2 cellular contexts compared by ENCODE assay signal in the genomic region with DNA sequence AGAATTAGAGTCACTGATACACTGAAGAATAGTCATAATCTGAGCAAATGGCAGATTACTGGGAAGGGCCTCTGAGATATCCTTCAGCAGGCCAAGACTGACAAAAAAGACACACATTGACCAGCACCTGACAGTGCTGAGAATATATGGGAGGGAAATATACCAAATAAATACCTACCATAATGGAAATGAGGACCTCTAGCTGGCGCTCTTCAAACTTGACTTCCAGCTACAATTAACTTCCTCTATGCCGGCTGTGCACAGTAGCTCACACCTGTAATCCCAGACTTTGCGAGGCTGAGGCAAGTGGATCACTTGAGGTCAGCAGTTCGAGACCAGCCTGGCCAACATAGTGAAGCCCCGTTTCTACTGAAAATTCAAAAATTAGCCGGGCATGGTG.
TF ChIP-seq lines count a peak whose summit lies in the region.

No MANE protein-coding gene starts in this region.

TF ChIP-seq in HCT116, 20 proteins besides CTCF, POLR2A, EP300 and RAD21 (continued from another document):
- no peak for TF ChIP-seq SIN3A (IDR thresholded peaks at IDR 0.05; ENCODE audit: low read depth)
- TF ChIP-seq FOSL1 (IDR thresholded peaks at IDR 0.05; ENCODE audit: low read depth): no peak
- TF ChIP-seq SP1 (IDR thresholded peaks at IDR 0.05; ENCODE audit: low read depth): no peak

TF ChIP-seq in WTC11, 78 proteins besides CTCF, POLR2A, EP300 and RAD21 (continued from another document):
- TF ChIP-seq, protein P1, sequence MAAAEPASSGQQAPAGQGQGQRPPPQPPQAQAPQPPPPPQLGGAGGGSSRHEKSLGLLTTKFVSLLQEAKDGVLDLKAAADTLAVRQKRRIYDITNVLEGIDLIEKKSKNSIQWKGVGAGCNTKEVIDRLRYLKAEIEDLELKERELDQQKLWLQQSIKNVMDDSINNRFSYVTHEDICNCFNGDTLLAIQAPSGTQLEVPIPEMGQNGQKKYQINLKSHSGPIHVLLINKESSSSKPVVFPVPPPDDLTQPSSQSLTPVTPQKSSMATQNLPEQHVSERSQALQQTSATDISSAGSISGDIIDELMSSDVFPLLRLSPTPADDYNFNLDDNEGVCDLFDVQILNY (CRISPR knock-in tag; IDR thresholded peaks at IDR 0.05): no peak
